Comparison of ENCODE assay signal across 1 cellular context in the genomic region with DNA sequence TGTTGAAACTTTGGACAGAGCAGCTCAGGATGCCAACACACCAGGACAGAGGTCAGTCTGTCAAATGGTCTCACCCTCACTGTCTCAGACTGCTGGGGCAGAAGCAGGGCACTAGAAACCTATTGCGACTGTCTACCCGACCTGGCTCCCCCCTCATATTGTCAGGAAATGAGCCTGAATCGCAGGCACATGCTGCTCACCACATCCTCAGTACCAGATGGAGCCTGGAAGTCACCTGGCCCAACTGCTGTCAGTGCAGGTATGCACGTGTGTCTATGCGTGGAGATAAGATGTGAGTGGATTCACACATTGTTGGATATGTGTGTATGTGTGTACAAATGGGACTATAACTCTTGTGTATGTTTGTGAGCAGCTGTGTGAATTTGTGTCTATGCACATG.
TF ChIP-seq lines count a peak whose summit lies in the region.

No MANE protein-coding gene starts in this region.

TF ChIP-seq in H1, 55 proteins besides CTCF, POLR2A, EP300 and RAD21:
- TF ChIP-seq RFX5 (IDR thresholded peaks at IDR 0.05; ENCODE audit: borderline replicate concordance, low read depth, low read length) (no peak), SIX5 (IDR thresholded peaks at IDR 0.05; ENCODE audit: low read depth, low read length) (no peak), KDM1A (IDR thresholded peaks at IDR 0.05; ENCODE audit: borderline replicate concordance, low read length) (no peak), NANOG (IDR thresholded peaks at IDR 0.05; ENCODE audit: insufficient read depth, low read depth, low read length, poor library complexity, severe bottlenecking) (no peak), RXRA (IDR thresholded peaks at IDR 0.05; ENCODE audit: insufficient read depth, low read depth, low read length) (no peak), HDAC6 (IDR thresholded peaks at IDR 0.05; ENCODE audit: low read depth, low read length) (no peak), SP1 (IDR thresholded peaks at IDR 0.05; ENCODE audit: low read depth, low read length) (no peak), ZNF274 (IDR thresholded peaks at IDR 0.05; ENCODE audit: borderline replicate concordance, extremely low read depth, low read length) (no peak), RNF2 (IDR thresholded peaks at IDR 0.05; ENCODE audit: borderline replicate concordance, low read depth, low read length, missing control alignments, poor library complexity, severe bottlenecking) (no peak), BCL11A (IDR thresholded peaks at IDR 0.05; ENCODE audit: low read depth in 2 of 2, low read length in 2 of 2) (no peak)
- TF ChIP-seq, protein P1, sequence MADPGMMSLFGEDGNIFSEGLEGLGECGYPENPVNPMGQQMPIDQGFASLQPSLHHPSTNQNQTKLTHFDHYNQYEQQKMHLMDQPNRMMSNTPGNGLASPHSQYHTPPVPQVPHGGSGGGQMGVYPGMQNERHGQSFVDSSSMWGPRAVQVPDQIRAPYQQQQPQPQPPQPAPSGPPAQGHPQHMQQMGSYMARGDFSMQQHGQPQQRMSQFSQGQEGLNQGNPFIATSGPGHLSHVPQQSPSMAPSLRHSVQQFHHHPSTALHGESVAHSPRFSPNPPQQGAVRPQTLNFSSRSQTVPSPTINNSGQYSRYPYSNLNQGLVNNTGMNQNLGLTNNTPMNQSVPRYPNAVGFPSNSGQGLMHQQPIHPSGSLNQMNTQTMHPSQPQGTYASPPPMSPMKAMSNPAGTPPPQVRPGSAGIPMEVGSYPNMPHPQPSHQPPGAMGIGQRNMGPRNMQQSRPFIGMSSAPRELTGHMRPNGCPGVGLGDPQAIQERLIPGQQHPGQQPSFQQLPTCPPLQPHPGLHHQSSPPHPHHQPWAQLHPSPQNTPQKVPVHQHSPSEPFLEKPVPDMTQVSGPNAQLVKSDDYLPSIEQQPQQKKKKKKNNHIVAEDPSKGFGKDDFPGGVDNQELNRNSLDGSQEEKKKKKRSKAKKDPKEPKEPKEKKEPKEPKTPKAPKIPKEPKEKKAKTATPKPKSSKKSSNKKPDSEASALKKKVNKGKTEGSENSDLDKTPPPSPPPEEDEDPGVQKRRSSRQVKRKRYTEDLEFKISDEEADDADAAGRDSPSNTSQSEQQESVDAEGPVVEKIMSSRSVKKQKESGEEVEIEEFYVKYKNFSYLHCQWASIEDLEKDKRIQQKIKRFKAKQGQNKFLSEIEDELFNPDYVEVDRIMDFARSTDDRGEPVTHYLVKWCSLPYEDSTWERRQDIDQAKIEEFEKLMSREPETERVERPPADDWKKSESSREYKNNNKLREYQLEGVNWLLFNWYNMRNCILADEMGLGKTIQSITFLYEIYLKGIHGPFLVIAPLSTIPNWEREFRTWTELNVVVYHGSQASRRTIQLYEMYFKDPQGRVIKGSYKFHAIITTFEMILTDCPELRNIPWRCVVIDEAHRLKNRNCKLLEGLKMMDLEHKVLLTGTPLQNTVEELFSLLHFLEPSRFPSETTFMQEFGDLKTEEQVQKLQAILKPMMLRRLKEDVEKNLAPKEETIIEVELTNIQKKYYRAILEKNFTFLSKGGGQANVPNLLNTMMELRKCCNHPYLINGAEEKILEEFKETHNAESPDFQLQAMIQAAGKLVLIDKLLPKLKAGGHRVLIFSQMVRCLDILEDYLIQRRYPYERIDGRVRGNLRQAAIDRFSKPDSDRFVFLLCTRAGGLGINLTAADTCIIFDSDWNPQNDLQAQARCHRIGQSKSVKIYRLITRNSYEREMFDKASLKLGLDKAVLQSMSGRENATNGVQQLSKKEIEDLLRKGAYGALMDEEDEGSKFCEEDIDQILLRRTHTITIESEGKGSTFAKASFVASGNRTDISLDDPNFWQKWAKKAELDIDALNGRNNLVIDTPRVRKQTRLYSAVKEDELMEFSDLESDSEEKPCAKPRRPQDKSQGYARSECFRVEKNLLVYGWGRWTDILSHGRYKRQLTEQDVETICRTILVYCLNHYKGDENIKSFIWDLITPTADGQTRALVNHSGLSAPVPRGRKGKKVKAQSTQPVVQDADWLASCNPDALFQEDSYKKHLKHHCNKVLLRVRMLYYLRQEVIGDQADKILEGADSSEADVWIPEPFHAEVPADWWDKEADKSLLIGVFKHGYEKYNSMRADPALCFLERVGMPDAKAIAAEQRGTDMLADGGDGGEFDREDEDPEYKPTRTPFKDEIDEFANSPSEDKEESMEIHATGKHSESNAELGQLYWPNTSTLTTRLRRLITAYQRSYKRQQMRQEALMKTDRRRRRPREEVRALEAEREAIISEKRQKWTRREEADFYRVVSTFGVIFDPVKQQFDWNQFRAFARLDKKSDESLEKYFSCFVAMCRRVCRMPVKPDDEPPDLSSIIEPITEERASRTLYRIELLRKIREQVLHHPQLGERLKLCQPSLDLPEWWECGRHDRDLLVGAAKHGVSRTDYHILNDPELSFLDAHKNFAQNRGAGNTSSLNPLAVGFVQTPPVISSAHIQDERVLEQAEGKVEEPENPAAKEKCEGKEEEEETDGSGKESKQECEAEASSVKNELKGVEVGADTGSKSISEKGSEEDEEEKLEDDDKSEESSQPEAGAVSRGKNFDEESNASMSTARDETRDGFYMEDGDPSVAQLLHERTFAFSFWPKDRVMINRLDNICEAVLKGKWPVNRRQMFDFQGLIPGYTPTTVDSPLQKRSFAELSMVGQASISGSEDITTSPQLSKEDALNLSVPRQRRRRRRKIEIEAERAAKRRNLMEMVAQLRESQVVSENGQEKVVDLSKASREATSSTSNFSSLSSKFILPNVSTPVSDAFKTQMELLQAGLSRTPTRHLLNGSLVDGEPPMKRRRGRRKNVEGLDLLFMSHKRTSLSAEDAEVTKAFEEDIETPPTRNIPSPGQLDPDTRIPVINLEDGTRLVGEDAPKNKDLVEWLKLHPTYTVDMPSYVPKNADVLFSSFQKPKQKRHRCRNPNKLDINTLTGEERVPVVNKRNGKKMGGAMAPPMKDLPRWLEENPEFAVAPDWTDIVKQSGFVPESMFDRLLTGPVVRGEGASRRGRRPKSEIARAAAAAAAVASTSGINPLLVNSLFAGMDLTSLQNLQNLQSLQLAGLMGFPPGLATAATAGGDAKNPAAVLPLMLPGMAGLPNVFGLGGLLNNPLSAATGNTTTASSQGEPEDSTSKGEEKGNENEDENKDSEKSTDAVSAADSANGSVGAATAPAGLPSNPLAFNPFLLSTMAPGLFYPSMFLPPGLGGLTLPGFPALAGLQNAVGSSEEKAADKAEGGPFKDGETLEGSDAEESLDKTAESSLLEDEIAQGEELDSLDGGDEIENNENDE (IDR thresholded peaks at IDR 0.05; ENCODE audit: insufficient replicate concordance, low read length): no peak
- TF ChIP-seq, protein P2, sequence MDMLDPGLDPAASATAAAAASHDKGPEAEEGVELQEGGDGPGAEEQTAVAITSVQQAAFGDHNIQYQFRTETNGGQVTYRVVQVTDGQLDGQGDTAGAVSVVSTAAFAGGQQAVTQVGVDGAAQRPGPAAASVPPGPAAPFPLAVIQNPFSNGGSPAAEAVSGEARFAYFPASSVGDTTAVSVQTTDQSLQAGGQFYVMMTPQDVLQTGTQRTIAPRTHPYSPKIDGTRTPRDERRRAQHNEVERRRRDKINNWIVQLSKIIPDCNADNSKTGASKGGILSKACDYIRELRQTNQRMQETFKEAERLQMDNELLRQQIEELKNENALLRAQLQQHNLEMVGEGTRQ (IDR thresholded peaks at IDR 0.05; ENCODE audit: low read length): no peak
